In genomic region chr4:33725861-33726260, GRCh38 we compare ENCODE assay signal across 19 cellular contexts.
"Had no signal": no experiment of that assay in that cellular context is flagged by ENCODE, and none has a peak within 500 bp of the region (broad histone marks: within the 10 kb centered on the region; RNA-seq: fewer than 3 reads in every experiment).

No MANE protein-coding gene starts in this region.

- H3K4me3 ChIP-seq: K562 had no signal

- DNase-seq: Kasumi-1, MM.1S, NCI-H1092 treated with DMSO at 0.1 percent for 48 hours, NCI-H1436, NCI-H1694, NCI-H187 treated with DMSO at 0.1 percent for 48 hours, NCI-H2029 treated with DMSO at 0.1 percent for 48 hours, NCI-H2171 treated with DMSO at 0.1 percent for 48 hours, NCI-H345, NCI-H524, NCI-H526 treated with DMSO at 0.1 percent for 48 hours, NCI-H774, PC-3, SHP77, SK-N-SH had no signal

- H3K27ac ChIP-seq: KMS-11, RWPE1 had no signal

- H3K9me3 ChIP-seq: SK-N-SH had no signal

- H3K4me2 ChIP-seq: KMS-11, SK-N-SH had no signal

- H3K9ac ChIP-seq: KMS-11, SK-N-SH had no signal

- ATAC-seq: K562, Panc1, PC-3 had no signal
